ENCODE assay signal across 1 cellular context in the genomic region with DNA sequence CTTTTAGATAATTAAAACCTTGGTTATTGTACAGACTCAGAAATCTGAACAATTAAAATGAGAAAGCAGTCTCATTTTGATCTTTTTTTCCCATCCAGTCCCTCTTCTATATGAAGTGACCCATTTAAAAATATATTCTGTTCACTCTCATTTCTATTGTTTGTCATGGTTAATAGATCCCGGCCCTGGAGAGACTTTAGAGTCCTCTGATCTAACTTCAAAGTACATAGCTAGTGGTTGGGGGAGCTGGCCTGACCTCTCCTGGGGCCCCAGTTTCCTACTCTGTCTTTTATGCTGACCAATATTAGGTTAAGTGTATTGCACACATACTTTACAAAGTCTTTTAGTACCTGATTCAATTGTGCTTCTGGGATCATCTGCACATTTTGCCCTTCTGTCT.
TF ChIP-seq lines count a peak whose summit lies in the region.

No MANE protein-coding gene starts in this region.

TF ChIP-seq in HepG2, 621 proteins besides CTCF, POLR2A, EP300 and RAD21:
- TF ChIP-seq TCF12 (IDR thresholded peaks at IDR 0.05) (no peak), TCF12 (CRISPR knock-in tag; IDR thresholded peaks at IDR 0.05) (no peak), ZNF605 (CRISPR knock-in tag; IDR thresholded peaks at IDR 0.05) (no peak), ZNF33A (CRISPR knock-in tag; IDR thresholded peaks at IDR 0.05; ENCODE audit: borderline replicate concordance) (no peak), KDM6A (CRISPR knock-in tag; IDR thresholded peaks at IDR 0.05; ENCODE audit: low read depth) (no peak), MIER3 (CRISPR knock-in tag; IDR thresholded peaks at IDR 0.05; ENCODE audit: borderline replicate concordance) (no peak), ZNF737 (CRISPR knock-in tag; IDR thresholded peaks at IDR 0.05; ENCODE audit: borderline replicate concordance) (no peak), ZNF567 (CRISPR knock-in tag; IDR thresholded peaks at IDR 0.05; ENCODE audit: borderline replicate concordance) (no peak), ZNF775 (CRISPR knock-in tag; IDR thresholded peaks at IDR 0.05; ENCODE audit: borderline replicate concordance) (no peak), JUND (CRISPR knock-in tag; IDR thresholded peaks at IDR 0.05) (no peak), ZBTB8A (CRISPR knock-in tag; IDR thresholded peaks at IDR 0.05; ENCODE audit: borderline replicate concordance, low read depth) (no peak), ATF7-NPFF (CRISPR knock-in tag; IDR thresholded peaks at IDR 0.05; ENCODE audit: low read depth) (no peak), REPIN1 (CRISPR knock-in tag; IDR thresholded peaks at IDR 0.05; ENCODE audit: borderline replicate concordance, low read depth) (no peak)
- TF ChIP-seq, protein P1, sequence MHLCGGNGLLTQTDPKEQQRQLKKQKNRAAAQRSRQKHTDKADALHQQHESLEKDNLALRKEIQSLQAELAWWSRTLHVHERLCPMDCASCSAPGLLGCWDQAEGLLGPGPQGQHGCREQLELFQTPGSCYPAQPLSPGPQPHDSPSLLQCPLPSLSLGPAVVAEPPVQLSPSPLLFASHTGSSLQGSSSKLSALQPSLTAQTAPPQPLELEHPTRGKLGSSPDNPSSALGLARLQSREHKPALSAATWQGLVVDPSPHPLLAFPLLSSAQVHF (CRISPR knock-in tag; IDR thresholded peaks at IDR 0.05), result no peak
- TF ChIP-seq, protein P2, sequence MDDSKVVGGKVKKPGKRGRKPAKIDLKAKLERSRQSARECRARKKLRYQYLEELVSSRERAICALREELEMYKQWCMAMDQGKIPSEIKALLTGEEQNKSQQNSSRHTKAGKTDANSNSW (CRISPR knock-in tag; IDR thresholded peaks at IDR 0.05; ENCODE audit: borderline replicate concordance), result no peak
